In genomic region chr6:31690231-31691077, GRCh38 we compare ENCODE assay signal across 9 cellular contexts. TPM values are rescaled to one million over a fixed set of nuclear protein-coding genes. Genes with fewer than 3 reads are reported as not detected.
DNase-seq lines count a peak whose midpoint lies in the region; ATAC-seq and TF ChIP-seq lines count a peak whose summit lies in the region.
"Had no signal": no experiment of that assay in that cellular context is flagged by ENCODE, and none has a peak within 500 bp of the region (broad histone marks: within the 10 kb centered on the region; RNA-seq: fewer than 3 reads in every experiment).

No MANE protein-coding gene starts in this region.

- no peak for TF ChIP-seq EP300 in transverse colon (IDR thresholded peaks at IDR 0.05; ENCODE audit: low read depth)

- POLR2A ChIA-PET in MCF 10A (lab: Yijun Ruan, JAX), result interaction anchor here (0.6 to 3.4 kb wide), 5 partner anchors 9 to 1008 kb away, joined by 3 to 19 read pairs (median 4); partner anchors contain the start of genes ABHD16A and LY6G5C

- peaks cover 5% of the 10 kb centered on the region for H3K36me3 ChIP-seq in mammary epithelial cell (ENCODE audit: insufficient read depth, low read length)
- peaks cover 0 to 47% (median 23%) of the 10 kb centered on the region in 4 donors for H3K36me3 ChIP-seq in transverse colon

- H3K4me3 Mint-ChIP-seq in MCF 10A (ENCODE audit: unreplicated experiment), result no peak overlapping the region

- TF ChIP-seq POLR2A in transverse colon (IDR thresholded peaks at IDR 0.05), result no peak

- ATAC-seq in HG02623 (IDR thresholded peaks at IDR 0.05; ENCODE audit: unreplicated experiment), result no peak
- ATAC-seq: Panc1 had no signal

- no peaks in the 10 kb centered on the region for H3K79me2 ChIP-seq in mammary epithelial cell (ENCODE audit: insufficient read depth, low read length)

- WGBS in mammary epithelial cell (ENCODE audit: low coverage, missing lambda C conversion rate), result 55% methylated on average over 10 of the region's 10 CpGs
- 54 to 63% methylated on average over 3 to 10 of the region's 10 CpGs for WGBS in transverse colon (ENCODE audit: low coverage in 1 of 2), 2 donors

- H4K20me1 ChIP-seq in mammary epithelial cell (ENCODE audit: insufficient read depth, low read length), result no peaks in the 10 kb centered on the region

- H3K36me3 Mint-ChIP-seq in MCF 10A (ENCODE audit: insufficient read depth, unreplicated experiment), result peaks cover 57% of the 10 kb centered on the region

- H3K9me3 Mint-ChIP-seq in MCF 10A (ENCODE audit: unreplicated experiment), result no peaks in the 10 kb centered on the region

- no peak overlapping the region for H3K4me2 ChIP-seq in mammary epithelial cell (ENCODE audit: insufficient read depth, low read depth, low read length)

- no peaks in the 10 kb centered on the region for H3K4me1 ChIP-seq in mammary epithelial cell (ENCODE audit: insufficient read depth, low read length)
- H3K4me1 ChIP-seq in transverse colon, result no peaks in the 10 kb centered on the region

- intact Hi-C loops in MCF 10A (cut with micrococcal nuclease) (no loop called here), mammary epithelial cell (cut with micrococcal nuclease) (no loop called here), transverse colon (cut with DNase I; ENCODE audit: low total_unique reads) (no loop called here)

- H3K9ac ChIP-seq in mammary epithelial cell (ENCODE audit: insufficient read depth, low read length), result no peak overlapping the region

- H3K27ac ChIP-seq in mammary epithelial cell (ENCODE audit: insufficient read depth, low read depth, low read length) (no peak overlapping the region), transverse colon (peak overlapping the region in 3 of 4 donors; percentile 43 to 53 (median 48))

- TF ChIP-seq CTCF in MCF 10A (IDR thresholded peaks at IDR 0.05; ENCODE audit: unreplicated experiment) (no peak), mammary epithelial cell (conservative IDR thresholded peaks at IDR 0.05 in 1 of 2, IDR thresholded peaks at IDR 0.05 in 1 of 2; ENCODE audit: extremely low read depth in 1 of 2, insufficient read depth in 1 of 2, low read depth in 1 of 2, low read length in 2 of 2) (no peak), transverse colon (IDR thresholded peaks at IDR 0.05) (no peak)

- dilution Hi-C loops in mammary epithelial cell (cut with HindIII; ENCODE audit: low sequenced_read_pairs), result loop anchor here (5.0 kb wide), 2 partner anchors 42 to 43 kb away; no protein-coding TSS in a partner anchor

- DNase-seq in MCF 10A (ENCODE audit: unreplicated experiment) (no peak), mammary epithelial cell (no peak), kidney glomerular epithelial cell (lab: John Stamatoyannopoulos, UW) (peak; percentile 82), transverse colon (peak; percentile 44), NCI-H1105 treated with DMSO at 0.1 percent for 48 hours (lab: John Stamatoyannopoulos, UW) (no peak)
- DNase-seq: NCI-H1930 had no signal

- peak overlapping the region; percentile 33 for H3K27ac Mint-ChIP-seq in MCF 10A (ENCODE audit: low read depth, unreplicated experiment)

- H3K9me3 ChIP-seq in mammary epithelial cell (replicated peaks; ENCODE audit: insufficient read depth, low read length), result no peaks in the 10 kb centered on the region
- no peaks in the 10 kb centered on the region for H3K9me3 ChIP-seq in transverse colon

- no peaks in the 10 kb centered on the region for H3K27me3 Mint-ChIP-seq in MCF 10A (ENCODE audit: insufficient read depth, unreplicated experiment)

- H3K27me3 ChIP-seq in mammary epithelial cell (ENCODE audit: insufficient read depth, low read length), result no peaks in the 10 kb centered on the region
- H3K27me3 ChIP-seq in transverse colon, result no peaks in the 10 kb centered on the region

- no peak overlapping the region for H2AFZ ChIP-seq in mammary epithelial cell (ENCODE audit: low read depth, low read length)

- peaks cover 6% of the 10 kb centered on the region for H3K4me1 Mint-ChIP-seq in MCF 10A (ENCODE audit: insufficient read depth, unreplicated experiment)

- H3K4me3 ChIP-seq in mammary epithelial cell (replicated peaks in 1 of 3; ENCODE audit: insufficient read depth in 1 of 3, low read depth in 2 of 3, low read length in 3 of 3) (no peak overlapping the region), transverse colon (no peak overlapping the region)

- in situ Hi-C loops in mammary epithelial cell (cut with MboI; ENCODE audit: low sequenced_read_pairs in 2 of 2) (no loop called here), transverse colon (cut with MboI; ENCODE audit: low pct_ligation_motif_present in 1 of 4, low pct_unique_long_range_greater_than_20kb in 1 of 4, low sequenced_read_pairs in 3 of 4) (no loop called here)

- CTCF ChIA-PET in MCF 10A (lab: Yijun Ruan, JAX) (interaction anchor here (0.5 to 2.2 kb wide), 9 partner anchors 9 to 1918 kb away, joined by 3 to 9 read pairs (median 3); partner anchors contain the start of genes ABHD16A and LY6G5C), mammary epithelial cell (lab: Charles Lee; ENCODE audit: low non-redundant PET) (no interaction called here)

- BruUV-seq in MCF 10A (replicated peaks; lab: Mats Ljungman, UMichigan), result no TSS peak
- BruUV-seq in mammary epithelial cell (replicated peaks; lab: Mats Ljungman, UMichigan), result no TSS peak

RNA-seq across cellular contexts. Expression of gene LY6G5C, which starts 9.6 kb away (rescaled TPM):
- total RNA-seq in MCF 10A (2022), result 0.64 and 1.4 TPM in 2 replicates
- 1 to 10 TPM in 1 of 2 donors, not detected in 1; 1.4 TPM for total RNA-seq in mammary epithelial cell
- polyA plus RNA-seq in mammary epithelial cell, result 1.00 TPM
- polyA minus RNA-seq in mammary epithelial cell, result not detected
- total RNA-seq in transverse colon, result 1 to 10 TPM in 1 of 4 donors, under 1 TPM in 1, not detected in 2; 0.95 to 2.2 TPM

RNA-seq across cellular contexts. Expression of gene ABHD16A, which starts 12.7 kb away (rescaled TPM):
- total RNA-seq in MCF 10A (2022) (32.1 and 42.7 TPM in 2 replicates), mammary epithelial cell (10 to 100 TPM; 24.2 to 24.8 TPM), transverse colon (10 to 100 TPM; 45.4 to 72.8 (median 67.4) TPM)
- 21.1 TPM for polyA plus RNA-seq in mammary epithelial cell
- 8.5 TPM for polyA minus RNA-seq in mammary epithelial cell

RNA-seq across cellular contexts. Expression of gene LY6G6F, which starts 16.2 kb away (rescaled TPM):
- not detected in 2 replicates for total RNA-seq in MCF 10A (2022)
- not detected for total RNA-seq in mammary epithelial cell
- polyA plus RNA-seq in mammary epithelial cell, result not detected
- polyA minus RNA-seq in mammary epithelial cell, result not detected
- total RNA-seq in transverse colon, result not detected
- total RNA-seq: renal cortical epithelial cell had no signal

RNA-seq across cellular contexts. Expression of gene LY6G5B, which starts 20.7 kb away (rescaled TPM):
- total RNA-seq in MCF 10A (2022) (14.4 and 16.0 TPM in 2 replicates), mammary epithelial cell (10 to 100 TPM in 1 of 2 donors, 1 to 10 TPM in 1; 2.8 to 12.8 TPM), transverse colon (10 to 100 TPM in 2 of 4 donors, 1 to 10 TPM in 2; 2.4 to 21.3 (median 10.3) TPM)
- polyA plus RNA-seq in mammary epithelial cell, result 3.0 TPM
- 5.8 TPM for polyA minus RNA-seq in mammary epithelial cell

RNA-seq across cellular contexts. Expression of gene CSNK2B, which starts 24.6 kb away (rescaled TPM):
- total RNA-seq in MCF 10A (2022), result 197 and 209 TPM in 2 replicates
- total RNA-seq in mammary epithelial cell, result 100 to 1,000 TPM; 135 to 186 TPM
- 123 TPM for polyA plus RNA-seq in mammary epithelial cell
- 317 TPM for polyA minus RNA-seq in mammary epithelial cell
- 100 to 1,000 TPM; 182 to 231 (median 210) TPM for total RNA-seq in transverse colon

Comparison
In these comparisons a context has a peak if more than half of its experiments do, and no peak if none do; other contexts are left out.
1. DNase-seq: peak in kidney glomerular epithelial cell (single experiment) and transverse colon (single experiment); none in MCF 10A (single experiment), mammary epithelial cell (single experiment) and NCI-H1105 treated with DMSO at 0.1 percent for 48 hours (single experiment).